In genomic region chr9:121991305-121991661, GRCh38 we compare ENCODE assay signal across 26 cellular contexts.
"Had no signal": no experiment of that assay in that cellular context is flagged by ENCODE, and none has a peak within 500 bp of the region (broad histone marks: within the 10 kb centered on the region; RNA-seq: fewer than 3 reads in every experiment).

No MANE protein-coding gene starts in this region.

- H3K9ac ChIP-seq: neural progenitor cell had no signal

- H3K9me3 ChIP-seq: ovary, prostate gland, right atrium auricular region, sigmoid colon, suprapubic skin, testis, tibial artery, transverse colon, upper lobe of right lung, uterus had no signal

- DNase-seq: naive thymus-derived CD4-positive, alpha-beta T cell; natural killer cell; occipital lobe; ovary; retina; sigmoid colon; small intestine; stimulated activated CD4-positive, alpha-beta T cell treated with anti-CD3 and anti-CD28 coated beads, Interleukin-15, amount 100 ng/mL, for 24 hours; stimulated activated CD4-positive, alpha-beta T cell treated with anti-CD3 and anti-CD28 coated beads, Interleukin-2, amount 100 ng/mL, for 24 hours; stimulated activated CD4-positive, alpha-beta T cell treated with anti-CD3 and anti-CD28 coated beads, Interleukin-2, amount 100 ng/mL, for 48 hours; stimulated activated CD4-positive, alpha-beta T cell treated with anti-CD3 and anti-CD28 coated beads, Interleukin-4, amount 100 ng/mL, for 24 hours; stimulated activated CD8-positive, alpha-beta memory T cell treated with anti-CD3 and anti-CD28 coated beads, Interleukin-4, amount 100 ng/mL, for 48 hours; stimulated activated naive CD4-positive, alpha-beta T cell; stimulated activated naive CD8-positive, alpha-beta T cell treated with anti-CD3 and anti-CD28 coated beads, Interleukin-15, amount 100 ng/mL, for 72 hours; stimulated activated naive CD8-positive, alpha-beta T cell treated with anti-CD3 and anti-CD28 coated beads, Interleukin-15, Interleukin-2, amounts not matched to agents 100 U/mL and 50 U/mL, for 24 hours; substantia nigra; testis; tibial artery; transverse colon; upper lobe of right lung; uterus had no signal

- H3K36me3 ChIP-seq: neural progenitor cell, ovary, prostate gland, right atrium auricular region, transverse colon, uterus had no signal

- H3K4me3 ChIP-seq: neural progenitor cell, ovary, prostate gland, right atrium auricular region, sigmoid colon, suprapubic skin, testis, tibial artery, transverse colon, upper lobe of right lung, uterus had no signal

- ATAC-seq: naive thymus-derived CD4-positive, alpha-beta T cell; natural killer cell; stimulated activated memory B cell treated with anti-CD40 and anti-IgM and Interleukin-4, amounts not matched to agents 10 μg/mL and 1 μg/mL and 100 μg/mL, for 72 hours; stimulated activated naive CD8-positive, alpha-beta T cell treated with anti-CD3 and anti-CD28 coated beads, Interleukin-15, amount 100 ng/mL, for 72 hours; stimulated activated naive CD8-positive, alpha-beta T cell treated with anti-CD3 and anti-CD28 coated beads, Interleukin-15, Interleukin-2, amounts not matched to agents 100 U/mL and 50 U/mL, for 24 hours; upper lobe of right lung had no signal

- H3K4me1 ChIP-seq: neural progenitor cell, prostate gland, sigmoid colon, suprapubic skin, testis, transverse colon, upper lobe of right lung, uterus had no signal

- FAIRE-seq: small intestine had no signal

- H3K4me2 ChIP-seq: neural progenitor cell had no signal

- H3K27me3 ChIP-seq: ovary, right atrium auricular region, sigmoid colon, suprapubic skin, testis, tibial artery, transverse colon, upper lobe of right lung, uterus had no signal

- H2AFZ ChIP-seq: neural progenitor cell had no signal

- H3K27ac ChIP-seq: neural progenitor cell, ovary, prostate gland, right atrium auricular region, sigmoid colon, suprapubic skin, testis, tibial artery, transverse colon, upper lobe of right lung, uterus had no signal
